ENCODE assay signal across 1 cellular context in the genomic region with DNA sequence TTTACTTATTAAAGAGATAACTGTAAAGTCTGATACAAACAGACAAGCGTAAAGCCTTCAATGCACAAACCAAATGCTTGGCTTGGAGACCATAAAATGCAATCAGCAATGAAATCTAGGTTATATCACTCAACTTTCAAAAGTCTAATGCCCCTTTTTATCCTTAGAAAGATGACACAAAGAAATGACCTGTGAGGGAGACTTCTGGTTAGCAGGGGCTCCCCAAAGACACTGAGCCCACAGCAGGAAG.
TF ChIP-seq lines count a peak whose summit lies in the region.

No MANE protein-coding gene starts in this region.

TF ChIP-seq in GM12878, 131 proteins besides CTCF, POLR2A, EP300 and RAD21 (continued from another document and continues in another):
- TF ChIP-seq, protein P1, sequence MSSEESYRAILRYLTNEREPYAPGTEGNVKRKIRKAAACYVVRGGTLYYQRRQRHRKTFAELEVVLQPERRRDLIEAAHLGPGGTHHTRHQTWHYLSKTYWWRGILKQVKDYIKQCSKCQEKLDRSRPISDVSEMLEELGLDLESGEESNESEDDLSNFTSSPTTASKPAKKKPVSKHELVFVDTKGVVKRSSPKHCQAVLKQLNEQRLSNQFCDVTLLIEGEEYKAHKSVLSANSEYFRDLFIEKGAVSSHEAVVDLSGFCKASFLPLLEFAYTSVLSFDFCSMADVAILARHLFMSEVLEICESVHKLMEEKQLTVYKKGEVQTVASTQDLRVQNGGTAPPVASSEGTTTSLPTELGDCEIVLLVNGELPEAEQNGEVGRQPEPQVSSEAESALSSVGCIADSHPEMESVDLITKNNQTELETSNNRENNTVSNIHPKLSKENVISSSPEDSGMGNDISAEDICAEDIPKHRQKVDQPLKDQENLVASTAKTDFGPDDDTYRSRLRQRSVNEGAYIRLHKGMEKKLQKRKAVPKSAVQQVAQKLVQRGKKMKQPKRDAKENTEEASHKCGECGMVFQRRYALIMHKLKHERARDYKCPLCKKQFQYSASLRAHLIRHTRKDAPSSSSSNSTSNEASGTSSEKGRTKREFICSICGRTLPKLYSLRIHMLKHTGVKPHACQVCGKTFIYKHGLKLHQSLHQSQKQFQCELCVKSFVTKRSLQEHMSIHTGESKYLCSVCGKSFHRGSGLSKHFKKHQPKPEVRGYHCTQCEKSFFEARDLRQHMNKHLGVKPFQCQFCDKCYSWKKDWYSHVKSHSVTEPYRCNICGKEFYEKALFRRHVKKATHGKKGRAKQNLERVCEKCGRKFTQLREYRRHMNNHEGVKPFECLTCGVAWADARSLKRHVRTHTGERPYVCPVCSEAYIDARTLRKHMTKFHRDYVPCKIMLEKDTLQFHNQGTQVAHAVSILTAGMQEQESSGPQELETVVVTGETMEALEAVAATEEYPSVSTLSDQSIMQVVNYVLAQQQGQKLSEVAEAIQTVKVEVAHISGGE (CRISPR knock-in tag; IDR thresholded peaks at IDR 0.05), result no peak
- TF ChIP-seq, protein P2, sequence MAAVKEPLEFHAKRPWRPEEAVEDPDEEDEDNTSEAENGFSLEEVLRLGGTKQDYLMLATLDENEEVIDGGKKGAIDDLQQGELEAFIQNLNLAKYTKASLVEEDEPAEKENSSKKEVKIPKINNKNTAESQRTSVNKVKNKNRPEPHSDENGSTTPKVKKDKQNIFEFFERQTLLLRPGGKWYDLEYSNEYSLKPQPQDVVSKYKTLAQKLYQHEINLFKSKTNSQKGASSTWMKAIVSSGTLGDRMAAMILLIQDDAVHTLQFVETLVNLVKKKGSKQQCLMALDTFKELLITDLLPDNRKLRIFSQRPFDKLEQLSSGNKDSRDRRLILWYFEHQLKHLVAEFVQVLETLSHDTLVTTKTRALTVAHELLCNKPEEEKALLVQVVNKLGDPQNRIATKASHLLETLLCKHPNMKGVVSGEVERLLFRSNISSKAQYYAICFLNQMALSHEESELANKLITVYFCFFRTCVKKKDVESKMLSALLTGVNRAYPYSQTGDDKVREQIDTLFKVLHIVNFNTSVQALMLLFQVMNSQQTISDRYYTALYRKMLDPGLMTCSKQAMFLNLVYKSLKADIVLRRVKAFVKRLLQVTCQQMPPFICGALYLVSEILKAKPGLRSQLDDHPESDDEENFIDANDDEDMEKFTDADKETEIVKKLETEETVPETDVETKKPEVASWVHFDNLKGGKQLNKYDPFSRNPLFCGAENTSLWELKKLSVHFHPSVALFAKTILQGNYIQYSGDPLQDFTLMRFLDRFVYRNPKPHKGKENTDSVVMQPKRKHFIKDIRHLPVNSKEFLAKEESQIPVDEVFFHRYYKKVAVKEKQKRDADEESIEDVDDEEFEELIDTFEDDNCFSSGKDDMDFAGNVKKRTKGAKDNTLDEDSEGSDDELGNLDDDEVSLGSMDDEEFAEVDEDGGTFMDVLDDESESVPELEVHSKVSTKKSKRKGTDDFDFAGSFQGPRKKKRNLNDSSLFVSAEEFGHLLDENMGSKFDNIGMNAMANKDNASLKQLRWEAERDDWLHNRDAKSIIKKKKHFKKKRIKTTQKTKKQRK (IDR thresholded peaks at IDR 0.05; ENCODE audit: low read depth, low read length), result no peak
- TF ChIP-seq CHD4 (IDR thresholded peaks at IDR 0.05) (no peak), GATAD2B (conservative IDR thresholded peaks at IDR 0.05; ENCODE audit: low read depth) (0 out of 2 replicates have a peak, but pooled peaks have one; percentile 26), TARDBP (IDR thresholded peaks at IDR 0.05; ENCODE audit: borderline replicate concordance) (no peak), CREM (IDR thresholded peaks at IDR 0.05; ENCODE audit: low read depth) (no peak), ZNF24 (IDR thresholded peaks at IDR 0.05) (no peak), NFXL1 (IDR thresholded peaks at IDR 0.05; ENCODE audit: borderline replicate concordance) (no peak), RCOR1 (conservative IDR thresholded peaks at IDR 0.05; ENCODE audit: low read depth, low read length) (no peak), TCF3 (IDR thresholded peaks at IDR 0.05; ENCODE audit: borderline replicate concordance, insufficient read depth, low read depth, low read length) (no peak), SIN3A (IDR thresholded peaks at IDR 0.05; ENCODE audit: low read depth, low read length) (no peak), MYB (IDR thresholded peaks at IDR 0.05; ENCODE audit: borderline replicate concordance, low read depth, low read length) (no peak), IKZF2 (IDR thresholded peaks at IDR 0.05) (peak in 1 of 2 experiments; percentile 10; a peak in 1 of 4 replicates), RELA (IDR thresholded peaks at IDR 0.05; ENCODE audit: borderline replicate concordance, partially characterized antibody) (peak; percentile 54), JUND (IDR thresholded peaks at IDR 0.05; ENCODE audit: low read depth, low read length) (no peak), SMARCA5 (IDR thresholded peaks at IDR 0.05) (no peak), ETV6 (conservative IDR thresholded peaks at IDR 0.05 in 1 of 2, IDR thresholded peaks at IDR 0.05 in 1 of 2; ENCODE audit: borderline replicate concordance in 1 of 2, low read depth in 1 of 2) (no peak), PAX8 (IDR thresholded peaks at IDR 0.05) (no peak), BACH1 (IDR thresholded peaks at IDR 0.05; ENCODE audit: borderline replicate concordance) (no peak), DPF2 (IDR thresholded peaks at IDR 0.05) (peak; percentile 42; the same call in 1 of the 2 replicates), NRF1 (conservative IDR thresholded peaks at IDR 0.05; ENCODE audit: low read depth, low read length) (no peak), POLR2AphosphoS5 (IDR thresholded peaks at IDR 0.05; ENCODE audit: low read length) (peak; percentile 84), NBN (IDR thresholded peaks at IDR 0.05) (no peak), NFYA (IDR thresholded peaks at IDR 0.05; ENCODE audit: borderline replicate concordance, low read depth, low read length) (no peak), BCL11A (IDR thresholded peaks at IDR 0.05; ENCODE audit: low read depth, low read length) (no peak), ZNF384 (IDR thresholded peaks at IDR 0.05; ENCODE audit: borderline replicate concordance, low read depth, low read length) (no peak), SREBF2 (IDR thresholded peaks at IDR 0.05; ENCODE audit: low read length) (no peak), STAT3 (IDR thresholded peaks at IDR 0.05; ENCODE audit: low read depth, low read length) (no peak), EED (IDR thresholded peaks at IDR 0.05; ENCODE audit: low read depth) (no peak), SMAD5 (IDR thresholded peaks at IDR 0.05; ENCODE audit: low read depth) (no peak), ESRRA (IDR thresholded peaks at IDR 0.05; ENCODE audit: low read length) (no peak)
- TF ChIP-seq, protein P3, sequence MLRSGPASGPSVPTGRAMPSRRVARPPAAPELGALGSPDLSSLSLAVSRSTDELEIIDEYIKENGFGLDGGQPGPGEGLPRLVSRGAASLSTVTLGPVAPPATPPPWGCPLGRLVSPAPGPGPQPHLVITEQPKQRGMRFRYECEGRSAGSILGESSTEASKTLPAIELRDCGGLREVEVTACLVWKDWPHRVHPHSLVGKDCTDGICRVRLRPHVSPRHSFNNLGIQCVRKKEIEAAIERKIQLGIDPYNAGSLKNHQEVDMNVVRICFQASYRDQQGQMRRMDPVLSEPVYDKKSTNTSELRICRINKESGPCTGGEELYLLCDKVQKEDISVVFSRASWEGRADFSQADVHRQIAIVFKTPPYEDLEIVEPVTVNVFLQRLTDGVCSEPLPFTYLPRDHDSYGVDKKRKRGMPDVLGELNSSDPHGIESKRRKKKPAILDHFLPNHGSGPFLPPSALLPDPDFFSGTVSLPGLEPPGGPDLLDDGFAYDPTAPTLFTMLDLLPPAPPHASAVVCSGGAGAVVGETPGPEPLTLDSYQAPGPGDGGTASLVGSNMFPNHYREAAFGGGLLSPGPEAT (IDR thresholded peaks at IDR 0.05; ENCODE audit: low read depth), result peak; percentile 29; the same call in 1 of the 2 replicates
- TF ChIP-seq, protein P4, sequence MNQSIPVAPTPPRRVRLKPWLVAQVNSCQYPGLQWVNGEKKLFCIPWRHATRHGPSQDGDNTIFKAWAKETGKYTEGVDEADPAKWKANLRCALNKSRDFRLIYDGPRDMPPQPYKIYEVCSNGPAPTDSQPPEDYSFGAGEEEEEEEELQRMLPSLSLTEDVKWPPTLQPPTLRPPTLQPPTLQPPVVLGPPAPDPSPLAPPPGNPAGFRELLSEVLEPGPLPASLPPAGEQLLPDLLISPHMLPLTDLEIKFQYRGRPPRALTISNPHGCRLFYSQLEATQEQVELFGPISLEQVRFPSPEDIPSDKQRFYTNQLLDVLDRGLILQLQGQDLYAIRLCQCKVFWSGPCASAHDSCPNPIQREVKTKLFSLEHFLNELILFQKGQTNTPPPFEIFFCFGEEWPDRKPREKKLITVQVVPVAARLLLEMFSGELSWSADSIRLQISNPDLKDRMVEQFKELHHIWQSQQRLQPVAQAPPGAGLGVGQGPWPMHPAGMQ (IDR thresholded peaks at IDR 0.05; ENCODE audit: borderline replicate concordance), result no peak
- TF ChIP-seq, protein P5, sequence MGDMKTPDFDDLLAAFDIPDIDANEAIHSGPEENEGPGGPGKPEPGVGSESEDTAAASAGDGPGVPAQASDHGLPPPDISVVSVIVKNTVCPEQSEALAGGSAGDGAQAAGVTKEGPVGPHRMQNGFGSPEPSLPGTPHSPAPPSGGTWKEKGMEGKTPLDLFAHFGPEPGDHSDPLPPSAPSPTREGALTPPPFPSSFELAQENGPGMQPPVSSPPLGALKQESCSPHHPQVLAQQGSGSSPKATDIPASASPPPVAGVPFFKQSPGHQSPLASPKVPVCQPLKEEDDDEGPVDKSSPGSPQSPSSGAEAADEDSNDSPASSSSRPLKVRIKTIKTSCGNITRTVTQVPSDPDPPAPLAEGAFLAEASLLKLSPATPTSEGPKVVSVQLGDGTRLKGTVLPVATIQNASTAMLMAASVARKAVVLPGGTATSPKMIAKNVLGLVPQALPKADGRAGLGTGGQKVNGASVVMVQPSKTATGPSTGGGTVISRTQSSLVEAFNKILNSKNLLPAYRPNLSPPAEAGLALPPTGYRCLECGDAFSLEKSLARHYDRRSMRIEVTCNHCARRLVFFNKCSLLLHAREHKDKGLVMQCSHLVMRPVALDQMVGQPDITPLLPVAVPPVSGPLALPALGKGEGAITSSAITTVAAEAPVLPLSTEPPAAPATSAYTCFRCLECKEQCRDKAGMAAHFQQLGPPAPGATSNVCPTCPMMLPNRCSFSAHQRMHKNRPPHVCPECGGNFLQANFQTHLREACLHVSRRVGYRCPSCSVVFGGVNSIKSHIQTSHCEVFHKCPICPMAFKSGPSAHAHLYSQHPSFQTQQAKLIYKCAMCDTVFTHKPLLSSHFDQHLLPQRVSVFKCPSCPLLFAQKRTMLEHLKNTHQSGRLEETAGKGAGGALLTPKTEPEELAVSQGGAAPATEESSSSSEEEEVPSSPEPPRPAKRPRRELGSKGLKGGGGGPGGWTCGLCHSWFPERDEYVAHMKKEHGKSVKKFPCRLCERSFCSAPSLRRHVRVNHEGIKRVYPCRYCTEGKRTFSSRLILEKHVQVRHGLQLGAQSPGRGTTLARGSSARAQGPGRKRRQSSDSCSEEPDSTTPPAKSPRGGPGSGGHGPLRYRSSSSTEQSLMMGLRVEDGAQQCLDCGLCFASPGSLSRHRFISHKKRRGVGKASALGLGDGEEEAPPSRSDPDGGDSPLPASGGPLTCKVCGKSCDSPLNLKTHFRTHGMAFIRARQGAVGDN (IDR thresholded peaks at IDR 0.05), result no peak
- TF ChIP-seq, protein P6, sequence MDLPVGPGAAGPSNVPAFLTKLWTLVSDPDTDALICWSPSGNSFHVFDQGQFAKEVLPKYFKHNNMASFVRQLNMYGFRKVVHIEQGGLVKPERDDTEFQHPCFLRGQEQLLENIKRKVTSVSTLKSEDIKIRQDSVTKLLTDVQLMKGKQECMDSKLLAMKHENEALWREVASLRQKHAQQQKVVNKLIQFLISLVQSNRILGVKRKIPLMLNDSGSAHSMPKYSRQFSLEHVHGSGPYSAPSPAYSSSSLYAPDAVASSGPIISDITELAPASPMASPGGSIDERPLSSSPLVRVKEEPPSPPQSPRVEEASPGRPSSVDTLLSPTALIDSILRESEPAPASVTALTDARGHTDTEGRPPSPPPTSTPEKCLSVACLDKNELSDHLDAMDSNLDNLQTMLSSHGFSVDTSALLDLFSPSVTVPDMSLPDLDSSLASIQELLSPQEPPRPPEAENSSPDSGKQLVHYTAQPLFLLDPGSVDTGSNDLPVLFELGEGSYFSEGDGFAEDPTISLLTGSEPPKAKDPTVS (IDR thresholded peaks at IDR 0.05; ENCODE audit: low read depth, low read length), result no peak
- TF ChIP-seq, protein P7, sequence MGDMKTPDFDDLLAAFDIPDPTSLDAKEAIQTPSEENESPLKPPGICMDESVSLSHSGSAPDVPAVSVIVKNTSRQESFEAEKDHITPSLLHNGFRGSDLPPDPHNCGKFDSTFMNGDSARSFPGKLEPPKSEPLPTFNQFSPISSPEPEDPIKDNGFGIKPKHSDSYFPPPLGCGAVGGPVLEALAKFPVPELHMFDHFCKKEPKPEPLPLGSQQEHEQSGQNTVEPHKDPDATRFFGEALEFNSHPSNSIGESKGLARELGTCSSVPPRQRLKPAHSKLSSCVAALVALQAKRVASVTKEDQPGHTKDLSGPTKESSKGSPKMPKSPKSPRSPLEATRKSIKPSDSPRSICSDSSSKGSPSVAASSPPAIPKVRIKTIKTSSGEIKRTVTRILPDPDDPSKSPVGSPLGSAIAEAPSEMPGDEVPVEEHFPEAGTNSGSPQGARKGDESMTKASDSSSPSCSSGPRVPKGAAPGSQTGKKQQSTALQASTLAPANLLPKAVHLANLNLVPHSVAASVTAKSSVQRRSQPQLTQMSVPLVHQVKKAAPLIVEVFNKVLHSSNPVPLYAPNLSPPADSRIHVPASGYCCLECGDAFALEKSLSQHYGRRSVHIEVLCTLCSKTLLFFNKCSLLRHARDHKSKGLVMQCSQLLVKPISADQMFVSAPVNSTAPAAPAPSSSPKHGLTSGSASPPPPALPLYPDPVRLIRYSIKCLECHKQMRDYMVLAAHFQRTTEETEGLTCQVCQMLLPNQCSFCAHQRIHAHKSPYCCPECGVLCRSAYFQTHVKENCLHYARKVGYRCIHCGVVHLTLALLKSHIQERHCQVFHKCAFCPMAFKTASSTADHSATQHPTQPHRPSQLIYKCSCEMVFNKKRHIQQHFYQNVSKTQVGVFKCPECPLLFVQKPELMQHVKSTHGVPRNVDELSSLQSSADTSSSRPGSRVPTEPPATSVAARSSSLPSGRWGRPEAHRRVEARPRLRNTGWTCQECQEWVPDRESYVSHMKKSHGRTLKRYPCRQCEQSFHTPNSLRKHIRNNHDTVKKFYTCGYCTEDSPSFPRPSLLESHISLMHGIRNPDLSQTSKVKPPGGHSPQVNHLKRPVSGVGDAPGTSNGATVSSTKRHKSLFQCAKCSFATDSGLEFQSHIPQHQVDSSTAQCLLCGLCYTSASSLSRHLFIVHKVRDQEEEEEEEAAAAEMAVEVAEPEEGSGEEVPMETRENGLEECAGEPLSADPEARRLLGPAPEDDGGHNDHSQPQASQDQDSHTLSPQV (IDR thresholded peaks at IDR 0.05), result 0 out of 2 replicates have a peak, but pooled peaks have one; percentile 19
- TF ChIP-seq, protein P8, sequence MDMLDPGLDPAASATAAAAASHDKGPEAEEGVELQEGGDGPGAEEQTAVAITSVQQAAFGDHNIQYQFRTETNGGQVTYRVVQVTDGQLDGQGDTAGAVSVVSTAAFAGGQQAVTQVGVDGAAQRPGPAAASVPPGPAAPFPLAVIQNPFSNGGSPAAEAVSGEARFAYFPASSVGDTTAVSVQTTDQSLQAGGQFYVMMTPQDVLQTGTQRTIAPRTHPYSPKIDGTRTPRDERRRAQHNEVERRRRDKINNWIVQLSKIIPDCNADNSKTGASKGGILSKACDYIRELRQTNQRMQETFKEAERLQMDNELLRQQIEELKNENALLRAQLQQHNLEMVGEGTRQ (IDR thresholded peaks at IDR 0.05; ENCODE audit: borderline replicate concordance, low read depth, low read length), result no peak
